ENCODE assay signal across 18 cellular contexts in the genomic region with DNA sequence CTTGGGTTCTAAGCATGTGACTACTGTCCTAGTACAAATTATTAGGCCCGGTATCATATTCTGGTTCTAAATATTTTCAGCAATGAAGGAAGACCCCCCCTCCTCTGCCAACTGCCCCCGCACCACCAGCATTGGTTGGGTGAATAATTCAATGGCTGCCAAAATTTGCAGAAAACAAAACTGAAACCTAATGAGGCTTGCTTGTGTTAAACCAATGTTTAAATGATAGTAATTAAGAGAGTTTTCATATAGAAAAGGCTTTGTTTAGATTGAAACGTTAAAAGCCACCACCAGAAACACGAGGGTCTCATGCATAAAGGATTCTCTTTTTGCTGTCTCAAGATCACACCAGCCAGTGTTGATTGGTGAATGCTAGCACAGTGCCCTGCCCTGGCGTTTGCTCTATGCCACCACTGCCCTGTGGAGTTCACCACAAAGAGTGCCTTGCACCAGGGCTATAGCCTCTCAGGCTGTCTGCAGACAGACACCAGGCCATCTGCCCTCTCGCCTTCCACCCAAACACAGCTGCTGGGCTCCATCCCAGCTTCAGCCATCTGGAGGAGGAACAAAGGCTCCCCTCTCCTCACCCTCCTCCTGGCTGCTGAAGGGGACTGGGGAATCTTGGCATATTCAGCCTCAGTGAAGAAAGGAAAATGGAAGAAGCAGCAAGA.
DNase-seq lines count a peak whose midpoint lies in the region; ATAC-seq, FAIRE-seq and TF ChIP-seq lines count a peak whose summit lies in the region.
"Had no signal": no experiment of that assay in that cellular context is flagged by ENCODE, and none has a peak within 500 bp of the region (broad histone marks: within the 10 kb centered on the region; RNA-seq: fewer than 3 reads in every experiment).

No MANE protein-coding gene starts in this region.

- no peaks in the 10 kb centered on the region for H3K36me3 Mint-ChIP-seq in activated T-helper 1 cell treated with anti-CD3 and anti-CD28 coated beads, Interleukin-12 subunit alpha, Interleukin-12 subunit beta, Interleukin-2, Interleukin-4 antibody, amounts not matched to agents 30 ng/mL and 10 ng/mL and 1 ng/mL, durations not matched to agents 14 hours and 24 hours and 36 hours (ENCODE audit: low read depth)
- H3K36me3 Mint-ChIP-seq in activated naive CD4-positive, alpha-beta T cell treated with anti-CD3 and anti-CD28 coated beads, Interleukin-2, amount 10 ng/mL, durations not matched to agents 7 days and 5 days = no peaks in the 10 kb centered on the region
- H3K36me3 Mint-ChIP-seq: memory B cell had no signal

- in situ Hi-C loops in SK-MEL-5 (cut with HindIII; ENCODE audit: low pct_unique_long_range_greater_than_20kb, low sequenced_read_pairs) = no loop called here

- H3K9me3 ChIP-seq in AG04450 (ENCODE audit: control insufficient read depth, insufficient read depth, low read length) (no peaks in the 10 kb centered on the region), small intestine (ENCODE audit: control insufficient read depth, low read depth) (no peaks in the 10 kb centered on the region)
- H3K9me3 ChIP-seq: pancreas, SJSA1 had no signal

- H3K27me3 Mint-ChIP-seq in activated T-helper 1 cell treated with anti-CD3 and anti-CD28 coated beads, Interleukin-12 subunit alpha, Interleukin-12 subunit beta, Interleukin-2, Interleukin-4 antibody, amounts not matched to agents 30 ng/mL and 10 ng/mL and 1 ng/mL, durations not matched to agents 14 hours and 24 hours and 36 hours (ENCODE audit: insufficient read depth) = no peaks in the 10 kb centered on the region
- peaks cover 9% of the 10 kb centered on the region for H3K27me3 Mint-ChIP-seq in activated naive CD4-positive, alpha-beta T cell treated with anti-CD3 and anti-CD28 coated beads, Interleukin-2, amount 10 ng/mL, durations not matched to agents 7 days and 5 days

- no peak for FAIRE-seq in small intestine (lab: Jason Lieb, UNC)
- FAIRE-seq: pancreas, urothelium cell line had no signal

- no peaks in the 10 kb centered on the region for H3K4me1 Mint-ChIP-seq in activated T-helper 1 cell treated with anti-CD3 and anti-CD28 coated beads, Interleukin-12 subunit alpha, Interleukin-12 subunit beta, Interleukin-2, Interleukin-4 antibody, amounts not matched to agents 30 ng/mL and 10 ng/mL and 1 ng/mL, durations not matched to agents 14 hours and 24 hours and 36 hours (ENCODE audit: low read depth)
- no peaks in the 10 kb centered on the region for H3K4me1 Mint-ChIP-seq in activated naive CD4-positive, alpha-beta T cell treated with anti-CD3 and anti-CD28 coated beads, Interleukin-2, amount 10 ng/mL, durations not matched to agents 7 days and 5 days
- H3K4me1 Mint-ChIP-seq: memory B cell had no signal

- ATAC-seq in HG03354 (IDR thresholded peaks at IDR 0.05; ENCODE audit: poor library complexity, severe bottlenecking, unreplicated experiment) = no peak
- ATAC-seq: pancreas had no signal

- POLR2A ChIA-PET in AG04450 (lab: Yijun Ruan, JAX) = no interaction called here

- WGBS in small intestine, 3 donors = 53 to 70% (median 59%) methylated on average over 6 of the region's 6 CpGs

- DNase-seq in AG04450 (ENCODE audit: low read depth, low spot score) (peak; percentile 21), NCI-H1092 treated with DMSO at 0.1 percent for 48 hours (lab: John Stamatoyannopoulos, UW) (peak; percentile 35), SK-MEL-5 (ENCODE audit: low read depth, low spot score) (peak; percentile 41), hypothalamus (lab: John Stamatoyannopoulos, UW) (peak in 47 of 51 donors; percentile 4 to 91 (median 64)), small intestine (no peak)
- DNase-seq in activated T-helper 1 cell treated with anti-CD3 and anti-CD28 coated beads, Interleukin-12 subunit alpha, Interleukin-12 subunit beta, Interleukin-2, Interleukin-4 antibody, amounts not matched to agents 30 ng/mL and 10 ng/mL and 1 ng/mL, durations not matched to agents 14 hours and 24 hours and 36 hours (ENCODE audit: low spot score) = no peak
- no peak for DNase-seq in activated naive CD4-positive, alpha-beta T cell treated with anti-CD3 and anti-CD28 coated beads, Interleukin-2, amount 10 ng/mL, durations not matched to agents 7 days and 5 days
- DNase-seq: activated CD8-positive, alpha-beta memory T cell treated with anti-CD3 and anti-CD28 coated beads for 24 hours; activated naive CD4-positive, alpha-beta T cell treated with anti-CD3 and anti-CD28 coated beads, Interleukin-2, amount 50 U/mL, for 16 hours; DMS79; erythroblast; NCI-H226; pancreas; stimulated activated CD4-positive, alpha-beta T cell treated with anti-CD3 and anti-CD28 coated beads, Interleukin-1b, Interleukin-23, amount 100 ng/mL, for 48 hours had no signal

- H3K27me3 ChIP-seq in AG04450 (ENCODE audit: control insufficient read depth, insufficient read depth, low read length) = no peaks in the 10 kb centered on the region
- no peaks in the 10 kb centered on the region for H3K27me3 ChIP-seq in small intestine (ENCODE audit: control insufficient read depth in 2 of 2, insufficient read depth in 2 of 2, low read length in 2 of 2)
- H3K27me3 ChIP-seq: pancreas, SJSA1 had no signal

- no peaks in the 10 kb centered on the region for H3K36me3 ChIP-seq in small intestine (ENCODE audit: control insufficient read depth in 2 of 2, insufficient read depth in 2 of 2, low read length in 2 of 2)
- H3K36me3 ChIP-seq: pancreas, SJSA1 had no signal

- CTCF ChIA-PET in AG04450 (lab: Charles Lee) = no interaction called here
- CTCF ChIA-PET in activated naive CD4-positive, alpha-beta T cell treated with anti-CD3 and anti-CD28 coated beads, Interleukin-2, amount 10 ng/mL, durations not matched to agents 7 days and 5 days (lab: Charles Lee) = no interaction called here

- H3K4me3 ChIP-seq in AG04450 (ENCODE audit: low read depth, low read length) (no peak overlapping the region), small intestine (ENCODE audit: low read depth in 1 of 2, low read length in 2 of 2) (no peak overlapping the region)
- H3K4me3 ChIP-seq: pancreas, SJSA1 had no signal

- H3K4me1 ChIP-seq in small intestine (ENCODE audit: control insufficient read depth in 2 of 2, insufficient read depth in 1 of 2, low read depth in 1 of 2, low read length in 1 of 2) = no peaks in the 10 kb centered on the region
- H3K4me1 ChIP-seq: SJSA1 had no signal

- intact Hi-C loops in activated T-helper 1 cell treated with anti-CD3 and anti-CD28 coated beads, Interleukin-12 subunit alpha, Interleukin-12 subunit beta, Interleukin-2, Interleukin-4 antibody, amounts not matched to agents 30 ng/mL and 10 ng/mL and 1 ng/mL, durations not matched to agents 14 hours and 24 hours and 36 hours (cut with micrococcal nuclease) = no loop called here

- TF ChIP-seq CTCF in AG04450 (IDR thresholded peaks at IDR 0.05; ENCODE audit: low read depth, low read length) = no peak

- H3K4me3 Mint-ChIP-seq in activated T-helper 1 cell treated with anti-CD3 and anti-CD28 coated beads, Interleukin-12 subunit alpha, Interleukin-12 subunit beta, Interleukin-2, Interleukin-4 antibody, amounts not matched to agents 30 ng/mL and 10 ng/mL and 1 ng/mL, durations not matched to agents 14 hours and 24 hours and 36 hours = no peak overlapping the region
- H3K4me3 Mint-ChIP-seq in activated naive CD4-positive, alpha-beta T cell treated with anti-CD3 and anti-CD28 coated beads, Interleukin-2, amount 10 ng/mL, durations not matched to agents 7 days and 5 days = no peak overlapping the region
- H3K4me3 Mint-ChIP-seq: memory B cell had no signal

- H3K27ac ChIP-seq in AG04450 (ENCODE audit: low read depth, low read length) (no peak overlapping the region), small intestine (ENCODE audit: low read depth in 1 of 2, low read length in 1 of 2) (no peak overlapping the region)
- H3K27ac ChIP-seq: pancreas, SJSA1 had no signal

- no peak overlapping the region for H3K27ac Mint-ChIP-seq in activated T-helper 1 cell treated with anti-CD3 and anti-CD28 coated beads, Interleukin-12 subunit alpha, Interleukin-12 subunit beta, Interleukin-2, Interleukin-4 antibody, amounts not matched to agents 30 ng/mL and 10 ng/mL and 1 ng/mL, durations not matched to agents 14 hours and 24 hours and 36 hours
- no peak overlapping the region for H3K27ac Mint-ChIP-seq in activated naive CD4-positive, alpha-beta T cell treated with anti-CD3 and anti-CD28 coated beads, Interleukin-2, amount 10 ng/mL, durations not matched to agents 7 days and 5 days
- H3K27ac Mint-ChIP-seq: memory B cell had no signal

- H3K9me3 Mint-ChIP-seq in activated T-helper 1 cell treated with anti-CD3 and anti-CD28 coated beads, Interleukin-12 subunit alpha, Interleukin-12 subunit beta, Interleukin-2, Interleukin-4 antibody, amounts not matched to agents 30 ng/mL and 10 ng/mL and 1 ng/mL, durations not matched to agents 14 hours and 24 hours and 36 hours = no peaks in the 10 kb centered on the region
- H3K9me3 Mint-ChIP-seq in activated naive CD4-positive, alpha-beta T cell treated with anti-CD3 and anti-CD28 coated beads, Interleukin-2, amount 10 ng/mL, durations not matched to agents 7 days and 5 days = no peaks in the 10 kb centered on the region
- H3K9me3 Mint-ChIP-seq: memory B cell had no signal

Comparison
In these comparisons a context has a peak if more than half of its experiments do, and no peak if none do; other contexts are left out.
1. DNase-seq: peak in AG04450 (single experiment), NCI-H1092 treated with DMSO at 0.1 percent for 48 hours (single experiment), SK-MEL-5 (single experiment) and hypothalamus (47 of 51); none in small intestine (single experiment), activated T-helper 1 cell treated with anti-CD3 and anti-CD28 coated beads, Interleukin-12 subunit alpha, Interleukin-12 subunit beta, Interleukin-2, Interleukin-4 antibody, amounts not matched to agents 30 ng/mL and 10 ng/mL and 1 ng/mL, durations not matched to agents 14 hours and 24 hours and 36 hours (single experiment) and activated naive CD4-positive, alpha-beta T cell treated with anti-CD3 and anti-CD28 coated beads, Interleukin-2, amount 10 ng/mL, durations not matched to agents 7 days and 5 days (single experiment).